1 cellular context compared by ENCODE assay signal in the genomic region with DNA sequence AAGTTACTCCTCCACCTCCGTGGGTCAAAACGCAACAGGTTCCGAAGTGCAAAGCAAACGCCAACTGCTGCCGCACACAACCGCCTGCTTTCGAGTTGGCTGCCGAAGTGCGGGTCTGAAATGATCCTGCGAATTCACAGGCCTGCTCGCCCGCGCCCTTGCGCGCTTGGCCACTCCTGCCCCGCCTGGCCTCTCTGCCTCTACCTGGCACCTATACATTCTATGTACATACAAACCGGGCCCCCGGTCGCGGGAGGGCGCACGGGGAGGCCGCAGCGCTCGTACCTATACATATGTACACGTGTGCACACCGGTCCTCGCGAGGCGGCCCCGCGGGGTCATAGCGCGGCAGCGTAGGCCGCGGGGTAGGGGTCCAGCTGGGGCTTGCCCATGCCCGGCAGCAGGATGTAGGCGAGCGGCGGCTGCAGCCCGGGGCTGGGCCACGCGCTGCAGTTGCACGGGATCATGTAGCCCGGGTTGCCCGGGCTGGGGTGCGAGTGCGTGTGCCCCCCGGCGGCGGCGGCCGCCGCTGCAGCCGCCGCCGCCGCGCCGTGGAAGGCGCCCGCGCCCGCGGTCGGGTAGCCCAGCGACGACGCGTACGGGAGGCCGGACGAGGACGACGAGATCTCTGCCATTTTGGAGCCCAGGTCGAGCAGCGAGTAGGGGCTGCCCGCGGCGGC.
TF ChIP-seq lines count a peak whose summit lies in the region.

No MANE protein-coding gene starts in this region.

TF ChIP-seq in H1, 55 proteins besides CTCF, POLR2A, EP300 and RAD21:
- TF ChIP-seq RBBP5 (IDR thresholded peaks at IDR 0.05; ENCODE audit: borderline replicate concordance, low read depth, low read length) = 0 out of 2 replicates have a peak, but pooled peaks have one; percentile 29
- TF ChIP-seq ATF2 (IDR thresholded peaks at IDR 0.05; ENCODE audit: low read length) = no peak
- no peak for TF ChIP-seq KDM4A (IDR thresholded peaks at IDR 0.05; ENCODE audit: low read depth, low read length, severe bottlenecking)
- TF ChIP-seq, protein P1, sequence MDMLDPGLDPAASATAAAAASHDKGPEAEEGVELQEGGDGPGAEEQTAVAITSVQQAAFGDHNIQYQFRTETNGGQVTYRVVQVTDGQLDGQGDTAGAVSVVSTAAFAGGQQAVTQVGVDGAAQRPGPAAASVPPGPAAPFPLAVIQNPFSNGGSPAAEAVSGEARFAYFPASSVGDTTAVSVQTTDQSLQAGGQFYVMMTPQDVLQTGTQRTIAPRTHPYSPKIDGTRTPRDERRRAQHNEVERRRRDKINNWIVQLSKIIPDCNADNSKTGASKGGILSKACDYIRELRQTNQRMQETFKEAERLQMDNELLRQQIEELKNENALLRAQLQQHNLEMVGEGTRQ (IDR thresholded peaks at IDR 0.05; ENCODE audit: low read length) = no peak
- no peak for TF ChIP-seq SAP30 (IDR thresholded peaks at IDR 0.05; ENCODE audit: insufficient read depth, insufficient replicate concordance, low read length)
- 0 out of 2 replicates have a peak, but pooled peaks have one; percentile 15 for TF ChIP-seq BACH1 (IDR thresholded peaks at IDR 0.05; ENCODE audit: low read length)
- no peak for TF ChIP-seq JUND (IDR thresholded peaks at IDR 0.05; ENCODE audit: low read length)
- TF ChIP-seq SUZ12 (IDR thresholded peaks at IDR 0.05; ENCODE audit: low read length) = 0 out of 2 replicates have a peak, but pooled peaks have one; percentile 11
- no peak for TF ChIP-seq MAFK (IDR thresholded peaks at IDR 0.05; ENCODE audit: low read depth, low read length)
- no peak for TF ChIP-seq SP4 (IDR thresholded peaks at IDR 0.05; ENCODE audit: low read length)
- no peak for TF ChIP-seq HDAC6 (IDR thresholded peaks at IDR 0.05; ENCODE audit: low read depth, low read length)
- no peak for TF ChIP-seq CHD1 (IDR thresholded peaks at IDR 0.05; ENCODE audit: low read depth, low read length)
- TF ChIP-seq SIRT6 (IDR thresholded peaks at IDR 0.05; ENCODE audit: low read length) = no peak
- no peak for TF ChIP-seq RNF2 (IDR thresholded peaks at IDR 0.05; ENCODE audit: borderline replicate concordance, low read depth, low read length, missing control alignments, poor library complexity, severe bottlenecking)
- TF ChIP-seq, protein P2, sequence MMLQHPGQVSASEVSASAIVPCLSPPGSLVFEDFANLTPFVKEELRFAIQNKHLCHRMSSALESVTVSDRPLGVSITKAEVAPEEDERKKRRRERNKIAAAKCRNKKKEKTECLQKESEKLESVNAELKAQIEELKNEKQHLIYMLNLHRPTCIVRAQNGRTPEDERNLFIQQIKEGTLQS (IDR thresholded peaks at IDR 0.05; ENCODE audit: insufficient read depth, low read depth, low read length) = no peak
- TF ChIP-seq, protein P3, sequence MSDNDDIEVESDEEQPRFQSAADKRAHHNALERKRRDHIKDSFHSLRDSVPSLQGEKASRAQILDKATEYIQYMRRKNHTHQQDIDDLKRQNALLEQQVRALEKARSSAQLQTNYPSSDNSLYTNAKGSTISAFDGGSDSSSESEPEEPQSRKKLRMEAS (IDR thresholded peaks at IDR 0.05) = 0 out of 2 replicates have a peak, but pooled peaks have one; percentile 17
- TF ChIP-seq PHF8 (conservative IDR thresholded peaks at IDR 0.05; ENCODE audit: low read depth, low read length) = peak; percentile 6; the same call in 1 of the 2 replicates
- no peak for TF ChIP-seq SP1 (IDR thresholded peaks at IDR 0.05; ENCODE audit: low read depth, low read length)
- no peak for TF ChIP-seq HDAC2 (IDR thresholded peaks at IDR 0.05; ENCODE audit: borderline replicate concordance in 1 of 2, low read depth in 2 of 2, low read length in 2 of 2)
- TF ChIP-seq POU5F1 (IDR thresholded peaks at IDR 0.05; ENCODE audit: low read depth, low read length) = no peak
- no peak for TF ChIP-seq CTBP2 (IDR thresholded peaks at IDR 0.05; ENCODE audit: borderline replicate concordance, insufficient read depth, insufficient read length, low read length)
- no peak for TF ChIP-seq NANOG (IDR thresholded peaks at IDR 0.05; ENCODE audit: insufficient read depth, low read depth, low read length, poor library complexity, severe bottlenecking)
- TF ChIP-seq ZNF274 (IDR thresholded peaks at IDR 0.05; ENCODE audit: borderline replicate concordance, extremely low read depth, low read length) = no peak
- TF ChIP-seq BRCA1 (IDR thresholded peaks at IDR 0.05; ENCODE audit: low read depth, low read length) = no peak
- TF ChIP-seq TEAD4 (IDR thresholded peaks at IDR 0.05; ENCODE audit: low read depth, low read length) = no peak
- peak; percentile 37 for TF ChIP-seq EZH2 (IDR thresholded peaks at IDR 0.05; ENCODE audit: low read depth, low read length, severe bottlenecking)
- TF ChIP-seq TBP (IDR thresholded peaks at IDR 0.05; ENCODE audit: low read depth, low read length) = peak; percentile 26; the same call in 1 of the 2 replicates
- TF ChIP-seq E2F6 (IDR thresholded peaks at IDR 0.05) = peak; percentile 40
- TF ChIP-seq, protein P4, sequence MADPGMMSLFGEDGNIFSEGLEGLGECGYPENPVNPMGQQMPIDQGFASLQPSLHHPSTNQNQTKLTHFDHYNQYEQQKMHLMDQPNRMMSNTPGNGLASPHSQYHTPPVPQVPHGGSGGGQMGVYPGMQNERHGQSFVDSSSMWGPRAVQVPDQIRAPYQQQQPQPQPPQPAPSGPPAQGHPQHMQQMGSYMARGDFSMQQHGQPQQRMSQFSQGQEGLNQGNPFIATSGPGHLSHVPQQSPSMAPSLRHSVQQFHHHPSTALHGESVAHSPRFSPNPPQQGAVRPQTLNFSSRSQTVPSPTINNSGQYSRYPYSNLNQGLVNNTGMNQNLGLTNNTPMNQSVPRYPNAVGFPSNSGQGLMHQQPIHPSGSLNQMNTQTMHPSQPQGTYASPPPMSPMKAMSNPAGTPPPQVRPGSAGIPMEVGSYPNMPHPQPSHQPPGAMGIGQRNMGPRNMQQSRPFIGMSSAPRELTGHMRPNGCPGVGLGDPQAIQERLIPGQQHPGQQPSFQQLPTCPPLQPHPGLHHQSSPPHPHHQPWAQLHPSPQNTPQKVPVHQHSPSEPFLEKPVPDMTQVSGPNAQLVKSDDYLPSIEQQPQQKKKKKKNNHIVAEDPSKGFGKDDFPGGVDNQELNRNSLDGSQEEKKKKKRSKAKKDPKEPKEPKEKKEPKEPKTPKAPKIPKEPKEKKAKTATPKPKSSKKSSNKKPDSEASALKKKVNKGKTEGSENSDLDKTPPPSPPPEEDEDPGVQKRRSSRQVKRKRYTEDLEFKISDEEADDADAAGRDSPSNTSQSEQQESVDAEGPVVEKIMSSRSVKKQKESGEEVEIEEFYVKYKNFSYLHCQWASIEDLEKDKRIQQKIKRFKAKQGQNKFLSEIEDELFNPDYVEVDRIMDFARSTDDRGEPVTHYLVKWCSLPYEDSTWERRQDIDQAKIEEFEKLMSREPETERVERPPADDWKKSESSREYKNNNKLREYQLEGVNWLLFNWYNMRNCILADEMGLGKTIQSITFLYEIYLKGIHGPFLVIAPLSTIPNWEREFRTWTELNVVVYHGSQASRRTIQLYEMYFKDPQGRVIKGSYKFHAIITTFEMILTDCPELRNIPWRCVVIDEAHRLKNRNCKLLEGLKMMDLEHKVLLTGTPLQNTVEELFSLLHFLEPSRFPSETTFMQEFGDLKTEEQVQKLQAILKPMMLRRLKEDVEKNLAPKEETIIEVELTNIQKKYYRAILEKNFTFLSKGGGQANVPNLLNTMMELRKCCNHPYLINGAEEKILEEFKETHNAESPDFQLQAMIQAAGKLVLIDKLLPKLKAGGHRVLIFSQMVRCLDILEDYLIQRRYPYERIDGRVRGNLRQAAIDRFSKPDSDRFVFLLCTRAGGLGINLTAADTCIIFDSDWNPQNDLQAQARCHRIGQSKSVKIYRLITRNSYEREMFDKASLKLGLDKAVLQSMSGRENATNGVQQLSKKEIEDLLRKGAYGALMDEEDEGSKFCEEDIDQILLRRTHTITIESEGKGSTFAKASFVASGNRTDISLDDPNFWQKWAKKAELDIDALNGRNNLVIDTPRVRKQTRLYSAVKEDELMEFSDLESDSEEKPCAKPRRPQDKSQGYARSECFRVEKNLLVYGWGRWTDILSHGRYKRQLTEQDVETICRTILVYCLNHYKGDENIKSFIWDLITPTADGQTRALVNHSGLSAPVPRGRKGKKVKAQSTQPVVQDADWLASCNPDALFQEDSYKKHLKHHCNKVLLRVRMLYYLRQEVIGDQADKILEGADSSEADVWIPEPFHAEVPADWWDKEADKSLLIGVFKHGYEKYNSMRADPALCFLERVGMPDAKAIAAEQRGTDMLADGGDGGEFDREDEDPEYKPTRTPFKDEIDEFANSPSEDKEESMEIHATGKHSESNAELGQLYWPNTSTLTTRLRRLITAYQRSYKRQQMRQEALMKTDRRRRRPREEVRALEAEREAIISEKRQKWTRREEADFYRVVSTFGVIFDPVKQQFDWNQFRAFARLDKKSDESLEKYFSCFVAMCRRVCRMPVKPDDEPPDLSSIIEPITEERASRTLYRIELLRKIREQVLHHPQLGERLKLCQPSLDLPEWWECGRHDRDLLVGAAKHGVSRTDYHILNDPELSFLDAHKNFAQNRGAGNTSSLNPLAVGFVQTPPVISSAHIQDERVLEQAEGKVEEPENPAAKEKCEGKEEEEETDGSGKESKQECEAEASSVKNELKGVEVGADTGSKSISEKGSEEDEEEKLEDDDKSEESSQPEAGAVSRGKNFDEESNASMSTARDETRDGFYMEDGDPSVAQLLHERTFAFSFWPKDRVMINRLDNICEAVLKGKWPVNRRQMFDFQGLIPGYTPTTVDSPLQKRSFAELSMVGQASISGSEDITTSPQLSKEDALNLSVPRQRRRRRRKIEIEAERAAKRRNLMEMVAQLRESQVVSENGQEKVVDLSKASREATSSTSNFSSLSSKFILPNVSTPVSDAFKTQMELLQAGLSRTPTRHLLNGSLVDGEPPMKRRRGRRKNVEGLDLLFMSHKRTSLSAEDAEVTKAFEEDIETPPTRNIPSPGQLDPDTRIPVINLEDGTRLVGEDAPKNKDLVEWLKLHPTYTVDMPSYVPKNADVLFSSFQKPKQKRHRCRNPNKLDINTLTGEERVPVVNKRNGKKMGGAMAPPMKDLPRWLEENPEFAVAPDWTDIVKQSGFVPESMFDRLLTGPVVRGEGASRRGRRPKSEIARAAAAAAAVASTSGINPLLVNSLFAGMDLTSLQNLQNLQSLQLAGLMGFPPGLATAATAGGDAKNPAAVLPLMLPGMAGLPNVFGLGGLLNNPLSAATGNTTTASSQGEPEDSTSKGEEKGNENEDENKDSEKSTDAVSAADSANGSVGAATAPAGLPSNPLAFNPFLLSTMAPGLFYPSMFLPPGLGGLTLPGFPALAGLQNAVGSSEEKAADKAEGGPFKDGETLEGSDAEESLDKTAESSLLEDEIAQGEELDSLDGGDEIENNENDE (IDR thresholded peaks at IDR 0.05; ENCODE audit: insufficient replicate concordance, low read length) = no peak
- TF ChIP-seq ASH2L (IDR thresholded peaks at IDR 0.05; ENCODE audit: low read length) = peak; percentile 59
